ENCODE assay signal across 8 cellular contexts in the genomic region with DNA sequence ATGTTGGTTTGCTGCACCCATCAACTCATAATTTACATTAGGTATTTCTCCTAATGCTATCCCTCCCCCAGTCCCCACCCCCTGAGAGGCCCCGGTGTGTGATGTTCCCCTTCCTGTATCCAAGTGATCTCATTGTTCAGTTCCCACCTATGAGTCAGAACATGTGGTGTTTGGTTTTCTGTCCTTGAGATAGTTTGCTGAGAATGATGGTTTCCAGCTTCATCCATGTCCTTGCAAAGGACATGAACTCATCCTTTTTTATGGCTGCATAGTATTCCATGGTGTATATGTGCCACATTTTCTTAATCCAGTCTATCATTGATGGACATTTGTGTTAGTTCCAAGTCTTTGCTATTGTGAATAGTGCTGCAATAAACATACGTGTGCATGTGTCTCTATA. TPM values are rescaled to one million over a fixed set of nuclear protein-coding genes. Genes with fewer than 3 reads are reported as not detected.
DNase-seq lines count a peak whose midpoint lies in the region; ATAC-seq and TF ChIP-seq lines count a peak whose summit lies in the region.
"Not testable (repeated sequence)": the region's sequence is repeated elsewhere in the genome, so short reads cannot be mapped to it uniquely, and the experiment has no call there.

No MANE protein-coding gene starts in this region.

- dilution Hi-C loops in IMR-90 (cut with HindIII; ENCODE audit: low sequenced_read_pairs, unreplicated experiment), result not testable (repeated sequence)

- not testable (repeated sequence) for H3K14ac ChIP-seq in IMR-90 (replicated peaks; ENCODE audit: low read depth, low read length); mesenchymal stem cell (ENCODE audit: low read length in 2 of 2)

- not testable (repeated sequence) for H2BK15ac ChIP-seq in IMR-90 (ENCODE audit: low read depth, low read length); mesenchymal stem cell (ENCODE audit: low read depth, poor library complexity, severe bottlenecking)

- H3K36me3 ChIP-seq in CD8-positive, alpha-beta T cell (ENCODE audit: insufficient read depth, low read length); IMR-90 (ENCODE audit: control insufficient read depth, insufficient read depth, low read length); mesenchymal stem cell (ENCODE audit: control insufficient read depth in 1 of 2, insufficient read depth in 2 of 2, low read depth in 1 of 2, low read length in 2 of 2): not testable (repeated sequence)

- not testable (repeated sequence) for H4K8ac ChIP-seq in IMR-90 (ENCODE audit: low read depth in 2 of 2, low read length in 2 of 2); mesenchymal stem cell (ENCODE audit: low read length)

- not testable (repeated sequence) for H2AK5ac ChIP-seq in IMR-90 (ENCODE audit: low read depth, low read length); mesenchymal stem cell (ENCODE audit: low read length, severe bottlenecking)

- TF ChIP-seq RAD21 in IMR-90 (IDR thresholded peaks at IDR 0.05; ENCODE audit: low read length), result not testable (repeated sequence)

- peaks cover 95% of the 10 kb centered on the region for H3K4me1 Mint-ChIP-seq in CD8-positive, alpha-beta T cell (ENCODE audit: low read depth)
- peaks cover 87% of the 10 kb centered on the region for H3K4me1 Mint-ChIP-seq in T-helper 1 cell treated with Interleukin-12 subunit alpha and Interleukin-12 subunit beta and Interleukin-4 antibody, amounts not matched to agents 30 μg/mL and 1 μg/mL, for 36 hours (ENCODE audit: low read depth)
- peaks cover 97% of the 10 kb centered on the region for H3K4me1 Mint-ChIP-seq in activated CD4-positive, alpha-beta memory T cell treated with anti-CD3 and anti-CD28 coated beads, Interleukin-2, amount 10 ng/mL, durations not matched to agents 7 days and 5 days
- H3K4me1 Mint-ChIP-seq in activated naive CD4-positive, alpha-beta T cell treated with anti-CD3 and anti-CD28 coated beads, Interleukin-2, amount 50 U/mL, for 24 hours, result peaks cover 97% of the 10 kb centered on the region
- H3K4me1 Mint-ChIP-seq in central memory CD8-positive, alpha-beta T cell, result peaks cover 93% of the 10 kb centered on the region
- peaks cover 58% of the 10 kb centered on the region for H3K4me1 Mint-ChIP-seq in stimulated activated memory B cell treated with anti-CD40 and anti-IgM and Interleukin-4, amounts not matched to agents 10 μg/mL and 1 μg/mL and 100 μg/mL, for 72 hours

- not testable (repeated sequence) for H3K4me2 ChIP-seq in IMR-90 (ENCODE audit: low read depth, low read length); mesenchymal stem cell (ENCODE audit: low read length, poor library complexity, severe bottlenecking)

- H2BK120ac ChIP-seq in IMR-90 (ENCODE audit: low read depth, low read length); mesenchymal stem cell (ENCODE audit: low read depth, low read length): not testable (repeated sequence)

- H2AK9ac ChIP-seq in IMR-90 (replicated peaks; ENCODE audit: low read depth, low read length, poor library complexity), result not testable (repeated sequence)

- H4K91ac ChIP-seq in IMR-90 (ENCODE audit: insufficient read depth, low read depth, low read length); mesenchymal stem cell (ENCODE audit: low read length): not testable (repeated sequence)

- not testable (repeated sequence) for BruUV-seq in IMR-90 (replicated peaks; lab: Mats Ljungman, UMichigan)

- WGBS in IMR-90 (ENCODE audit: extremely low coverage in 2 of 2, insufficient read length in 1 of 2), 2 experiments, result no CpG with 5 or more reads among the region's 2 CpGs
- 45% methylated on average over 2 of the region's 2 CpGs for WGBS in mesenchymal stem cell

- not testable (repeated sequence) for H2BK20ac ChIP-seq in IMR-90 (ENCODE audit: low read depth, low read length)

- not testable (repeated sequence) for H3K27me3 ChIP-seq in CD8-positive, alpha-beta T cell (ENCODE audit: insufficient read depth, low read length); IMR-90 (ENCODE audit: control insufficient read depth, insufficient read depth, low read length); mesenchymal stem cell (ENCODE audit: control insufficient read depth in 1 of 2, insufficient read depth in 1 of 2, low read length in 2 of 2)

- not testable (repeated sequence) for H3K9me3 ChIP-seq in CD8-positive, alpha-beta T cell (ENCODE audit: low read length); IMR-90 (ENCODE audit: control insufficient read depth, insufficient read depth, low read length); mesenchymal stem cell (ENCODE audit: control insufficient read depth, low read length)

- not testable (repeated sequence) for H3K4me3 Mint-ChIP-seq in CD8-positive, alpha-beta T cell; stimulated activated memory B cell treated with anti-CD40 and anti-IgM and Interleukin-4, amounts not matched to agents 10 μg/mL and 1 μg/mL and 100 μg/mL, for 72 hours
- H3K4me3 Mint-ChIP-seq in T-helper 1 cell treated with Interleukin-12 subunit alpha and Interleukin-12 subunit beta and Interleukin-4 antibody, amounts not matched to agents 30 μg/mL and 1 μg/mL, for 36 hours, result peak overlapping the region; percentile 40
- peak overlapping the region; percentile 6 for H3K4me3 Mint-ChIP-seq in activated CD4-positive, alpha-beta memory T cell treated with anti-CD3 and anti-CD28 coated beads, Interleukin-2, amount 10 ng/mL, durations not matched to agents 7 days and 5 days
- peak overlapping the region; percentile 17 for H3K4me3 Mint-ChIP-seq in activated naive CD4-positive, alpha-beta T cell treated with anti-CD3 and anti-CD28 coated beads, Interleukin-2, amount 50 U/mL, for 24 hours
- peak overlapping the region; percentile 50 for H3K4me3 Mint-ChIP-seq in central memory CD8-positive, alpha-beta T cell

- not testable (repeated sequence) for H3K56ac ChIP-seq in IMR-90 (ENCODE audit: extremely low read depth, insufficient read depth, low read length)

- TF ChIP-seq CTCF in CD8-positive, alpha-beta T cell (IDR thresholded peaks at IDR 0.05); IMR-90 (conservative IDR thresholded peaks at IDR 0.05; ENCODE audit: low read depth, low read length): not testable (repeated sequence)

- not testable (repeated sequence) for H3K36me3 Mint-ChIP-seq in CD8-positive, alpha-beta T cell; activated naive CD4-positive, alpha-beta T cell treated with anti-CD3 and anti-CD28 coated beads, Interleukin-2, amount 50 U/mL, for 24 hours; stimulated activated memory B cell treated with anti-CD40 and anti-IgM and Interleukin-4, amounts not matched to agents 10 μg/mL and 1 μg/mL and 100 μg/mL, for 72 hours
- peaks cover 15% of the 10 kb centered on the region for H3K36me3 Mint-ChIP-seq in T-helper 1 cell treated with Interleukin-12 subunit alpha and Interleukin-12 subunit beta and Interleukin-4 antibody, amounts not matched to agents 30 μg/mL and 1 μg/mL, for 36 hours (ENCODE audit: low read depth)
- H3K36me3 Mint-ChIP-seq in activated CD4-positive, alpha-beta memory T cell treated with anti-CD3 and anti-CD28 coated beads, Interleukin-2, amount 10 ng/mL, durations not matched to agents 7 days and 5 days (ENCODE audit: low read depth), result peaks cover 44% of the 10 kb centered on the region
- H3K36me3 Mint-ChIP-seq in central memory CD8-positive, alpha-beta T cell (ENCODE audit: insufficient read depth), result peaks cover 15% of the 10 kb centered on the region

- peaks cover 22% of the 10 kb centered on the region for H3K9me1 ChIP-seq in IMR-90 (ENCODE audit: insufficient read depth, low read length)

- H3K9me3 Mint-ChIP-seq in CD8-positive, alpha-beta T cell; T-helper 1 cell treated with Interleukin-12 subunit alpha and Interleukin-12 subunit beta and Interleukin-4 antibody, amounts not matched to agents 30 μg/mL and 1 μg/mL, for 36 hours; activated CD4-positive, alpha-beta memory T cell treated with anti-CD3 and anti-CD28 coated beads, Interleukin-2, amount 10 ng/mL, durations not matched to agents 7 days and 5 days; activated naive CD4-positive, alpha-beta T cell treated with anti-CD3 and anti-CD28 coated beads, Interleukin-2, amount 50 U/mL, for 24 hours; central memory CD8-positive, alpha-beta T cell; stimulated activated memory B cell treated with anti-CD40 and anti-IgM and Interleukin-4, amounts not matched to agents 10 μg/mL and 1 μg/mL and 100 μg/mL, for 72 hours: not testable (repeated sequence)

- H3K4me1 ChIP-seq in CD8-positive, alpha-beta T cell (ENCODE audit: insufficient read depth, low read length), result peaks cover 70% of the 10 kb centered on the region
- peaks cover 13% of the 10 kb centered on the region for H3K4me1 ChIP-seq in IMR-90 (ENCODE audit: control insufficient read depth, insufficient read depth, low read length)
- H3K4me1 ChIP-seq in mesenchymal stem cell (ENCODE audit: control insufficient read depth, insufficient read depth, low read depth, low read length), result not testable (repeated sequence)

- CTCF ChIA-PET in CD8-positive, alpha-beta T cell (lab: Charles Lee); IMR-90 (lab: Yijun Ruan, JAX): not testable (repeated sequence)
- CTCF ChIA-PET in activated CD4-positive, alpha-beta memory T cell treated with anti-CD3 and anti-CD28 coated beads, Interleukin-2, amount 10 ng/mL, durations not matched to agents 7 days and 5 days (lab: Charles Lee), result interaction anchor here (0.8 kb wide), 1 partner anchor 10 kb away, joined by 3 read pairs; no protein-coding TSS in a partner anchor

- in situ Hi-C loops in IMR-90 (cut with MboI; ENCODE audit: low sequenced_read_pairs), result loop anchor here (5.0 kb wide), 1 partner anchor 58 kb away; no protein-coding TSS in a partner anchor

- not testable (repeated sequence) for H3K27me3 Mint-ChIP-seq in CD8-positive, alpha-beta T cell (ENCODE audit: low read depth); T-helper 1 cell treated with Interleukin-12 subunit alpha and Interleukin-12 subunit beta and Interleukin-4 antibody, amounts not matched to agents 30 μg/mL and 1 μg/mL, for 36 hours (ENCODE audit: low read depth); activated CD4-positive, alpha-beta memory T cell treated with anti-CD3 and anti-CD28 coated beads, Interleukin-2, amount 10 ng/mL, durations not matched to agents 7 days and 5 days; activated naive CD4-positive, alpha-beta T cell treated with anti-CD3 and anti-CD28 coated beads, Interleukin-2, amount 50 U/mL, for 24 hours; central memory CD8-positive, alpha-beta T cell; stimulated activated memory B cell treated with anti-CD40 and anti-IgM and Interleukin-4, amounts not matched to agents 10 μg/mL and 1 μg/mL and 100 μg/mL, for 72 hours

- H2AFZ ChIP-seq in IMR-90 (replicated peaks; ENCODE audit: low read length, poor library complexity); mesenchymal stem cell (ENCODE audit: low read depth, low read length): not testable (repeated sequence)

- DNase-seq in CD8-positive, alpha-beta T cell, result peak in 2 of 7 experiments; percentile 30 to 42
- DNase-seq in IMR-90 (peak; percentile 34), mesenchymal stem cell (peak; percentile 66)
- DNase-seq in activated CD4-positive, alpha-beta memory T cell treated with anti-CD3 and anti-CD28 coated beads, Interleukin-2, amount 10 ng/mL, durations not matched to agents 7 days and 5 days, result peak; percentile 47
- DNase-seq in central memory CD8-positive, alpha-beta T cell (ENCODE audit: low spot score in 2 of 2), result not testable (repeated sequence)

- H3K27ac ChIP-seq in CD8-positive, alpha-beta T cell (ENCODE audit: low read depth, low read length); IMR-90 (ENCODE audit: insufficient read depth, low read length); mesenchymal stem cell (ENCODE audit: low read length, poor library complexity, severe bottlenecking): not testable (repeated sequence)

- intact Hi-C loops in CD8-positive, alpha-beta T cell (cut with DNase I, micrococcal nuclease), result loop anchor here in 1 of 2 experiments (5.0 kb wide), 1 partner anchor 37 kb away; a partner anchor contains a TSS
- intact Hi-C loops in IMR-90 (cut with micrococcal nuclease), result not testable (repeated sequence)

- ATAC-seq in CD8-positive, alpha-beta T cell; IMR-90 (ENCODE audit: low read depth); central memory CD8-positive, alpha-beta T cell (replicated peaks; ENCODE audit: extremely low read depth, poor library complexity, severe bottlenecking); stimulated activated memory B cell treated with anti-CD40 and anti-IgM and Interleukin-4, amounts not matched to agents 10 μg/mL and 1 μg/mL and 100 μg/mL, for 72 hours: not testable (repeated sequence)

- POLR2A ChIA-PET in CD8-positive, alpha-beta T cell (lab: Charles Lee), result interaction anchor here (1.8 to 4.4 kb wide), 3 partner anchors 10 to 13 kb away, joined by 4 to 21 read pairs (median 5); no protein-coding TSS in a partner anchor
- POLR2A ChIA-PET in IMR-90 (lab: Charles Lee; ENCODE audit: unreplicated experiment), result not testable (repeated sequence)
- POLR2A ChIA-PET in activated CD4-positive, alpha-beta memory T cell treated with anti-CD3 and anti-CD28 coated beads, Interleukin-2, amount 10 ng/mL, durations not matched to agents 7 days and 5 days (lab: Charles Lee), result interaction anchor here (1.4 to 4.6 kb wide), 5 partner anchors 11 to 84 kb away, joined by 3 to 25 read pairs (median 8); a partner anchor contains a TSS

- not testable (repeated sequence) for H3K4ac ChIP-seq in IMR-90 (ENCODE audit: low read depth, low read length); mesenchymal stem cell (ENCODE audit: low read depth in 1 of 2, low read length in 2 of 2)

- H3K4me3 ChIP-seq in CD8-positive, alpha-beta T cell (ENCODE audit: low read depth, low read length); IMR-90 (ENCODE audit: insufficient read depth, low read depth, low read length); mesenchymal stem cell (ENCODE audit: insufficient read depth in 1 of 2, low read depth in 1 of 2, low read length in 2 of 2): not testable (repeated sequence)

- H3K27ac Mint-ChIP-seq in CD8-positive, alpha-beta T cell, result peak overlapping the region; percentile 86
- H3K27ac Mint-ChIP-seq in T-helper 1 cell treated with Interleukin-12 subunit alpha and Interleukin-12 subunit beta and Interleukin-4 antibody, amounts not matched to agents 30 μg/mL and 1 μg/mL, for 36 hours, result peak overlapping the region; percentile 70
- peak overlapping the region; percentile 87 for H3K27ac Mint-ChIP-seq in activated CD4-positive, alpha-beta memory T cell treated with anti-CD3 and anti-CD28 coated beads, Interleukin-2, amount 10 ng/mL, durations not matched to agents 7 days and 5 days
- peak overlapping the region; percentile 84 for H3K27ac Mint-ChIP-seq in activated naive CD4-positive, alpha-beta T cell treated with anti-CD3 and anti-CD28 coated beads, Interleukin-2, amount 50 U/mL, for 24 hours
- H3K27ac Mint-ChIP-seq in central memory CD8-positive, alpha-beta T cell (ENCODE audit: low read depth), result peak overlapping the region; percentile 92
- peak overlapping the region; percentile 84 for H3K27ac Mint-ChIP-seq in stimulated activated memory B cell treated with anti-CD40 and anti-IgM and Interleukin-4, amounts not matched to agents 10 μg/mL and 1 μg/mL and 100 μg/mL, for 72 hours

- H3K18ac ChIP-seq in IMR-90 (ENCODE audit: low read depth, low read length); mesenchymal stem cell (ENCODE audit: low read depth in 1 of 2, low read length in 2 of 2): not testable (repeated sequence)

- not testable (repeated sequence) for H2BK12ac ChIP-seq in mesenchymal stem cell (ENCODE audit: low read length in 2 of 2)

- H3K79me1 ChIP-seq in IMR-90 (ENCODE audit: low read depth in 1 of 2, low read length in 2 of 2), result peaks cover 22 to 54% of the 10 kb centered on the region in 2 experiments
- H3K79me1 ChIP-seq in mesenchymal stem cell (replicated peaks; ENCODE audit: low read length, poor library complexity, severe bottlenecking), result peaks cover 20% of the 10 kb centered on the region

- H3K9ac ChIP-seq in IMR-90 (ENCODE audit: low read depth, low read length); mesenchymal stem cell (ENCODE audit: low read length): not testable (repeated sequence)

- H2BK5ac ChIP-seq in IMR-90 (ENCODE audit: low read depth, low read length, poor library complexity, severe bottlenecking); mesenchymal stem cell (ENCODE audit: low read depth, low read length, poor library complexity, severe bottlenecking): not testable (repeated sequence)

- not testable (repeated sequence) for TF ChIP-seq POLR2A in IMR-90 (IDR thresholded peaks at IDR 0.05; ENCODE audit: low read depth, low read length)

- not testable (repeated sequence) for H3K23ac ChIP-seq in IMR-90 (ENCODE audit: low read depth, low read length); mesenchymal stem cell (ENCODE audit: low read length in 2 of 2)

- peaks cover 16% of the 10 kb centered on the region; the same call in 1 of the 2 replicates for H4K20me1 ChIP-seq in IMR-90 (ENCODE audit: insufficient read depth, low read length)

- not testable (repeated sequence) for H4K5ac ChIP-seq in IMR-90 (ENCODE audit: low read depth, low read length)

RNA-seq across cellular contexts. Expression of a gene that starts 9.0 kb away (rescaled TPM):
- total RNA-seq in CD8-positive, alpha-beta T cell, result 10 to 100 TPM; 14.9 to 16.9 TPM
- total RNA-seq in IMR-90 (2012; rRNA removed), result 4.8 and 8.6 TPM in 2 replicates
- polyA plus RNA-seq in IMR-90 (2012; rRNA removed), result 12.1 and 13.7 TPM in 2 replicates
- polyA plus RNA-seq in IMR-90 (2012; cell fraction: cytosol; rRNA removed), result 2.6 and 9.4 TPM in 2 replicates
- polyA plus RNA-seq in IMR-90 (2012; cell fraction: nucleus; rRNA removed; ENCODE audit: low replicate concordance), result 1.7 and 10.6 TPM in 2 replicates
- total RNA-seq in activated CD4-positive, alpha-beta memory T cell treated with anti-CD3 and anti-CD28 coated beads, Interleukin-2, amount 10 ng/mL, durations not matched to agents 7 days and 5 days, result 10 to 100 TPM; 99.0 to 99.9 TPM
- 22.8 TPM for polyA plus RNA-seq in mesenchymal stem cell (2013, experiment 1 of 2)
- 24.9 TPM for polyA plus RNA-seq in mesenchymal stem cell (2013, experiment 2 of 2)

RNA-seq across cellular contexts. Expression of a gene that starts 38.3 kb away (rescaled TPM):
- total RNA-seq in CD8-positive, alpha-beta T cell, result 1 to 10 TPM; 6.4 to 6.8 TPM
- total RNA-seq in IMR-90 (2012; rRNA removed), result 11.7 and 12.7 TPM in 2 replicates
- polyA plus RNA-seq in IMR-90 (2012; rRNA removed), result 11.7 and 12.1 TPM in 2 replicates
- polyA plus RNA-seq in IMR-90 (2012; cell fraction: cytosol; rRNA removed), result 16.6 and 26.3 TPM in 2 replicates
- 2.0 and 5.7 TPM in 2 replicates for polyA plus RNA-seq in IMR-90 (2012; cell fraction: nucleus; rRNA removed; ENCODE audit: low replicate concordance)
- total RNA-seq in activated CD4-positive, alpha-beta memory T cell treated with anti-CD3 and anti-CD28 coated beads, Interleukin-2, amount 10 ng/mL, durations not matched to agents 7 days and 5 days, result 10 to 100 TPM; 14.7 to 14.9 TPM
- polyA plus RNA-seq in mesenchymal stem cell (2013, experiment 1 of 2), result 17.7 TPM
- polyA plus RNA-seq in mesenchymal stem cell (2013, experiment 2 of 2), result 16.8 TPM

RNA-seq across cellular contexts. Expression of a gene that starts 38.4 kb away (rescaled TPM):
- total RNA-seq in CD8-positive, alpha-beta T cell, result 10 to 100 TPM; 17.8 to 19.2 TPM
- total RNA-seq in IMR-90 (2012; rRNA removed), result 11.8 and 17.5 TPM in 2 replicates
- 8.0 and 9.2 TPM in 2 replicates for polyA plus RNA-seq in IMR-90 (2012; rRNA removed)
- polyA plus RNA-seq in IMR-90 (2012; cell fraction: cytosol; rRNA removed), result 2.2 and 2.9 TPM in 2 replicates
- 2.9 and 29.2 TPM in 2 replicates for polyA plus RNA-seq in IMR-90 (2012; cell fraction: nucleus; rRNA removed; ENCODE audit: low replicate concordance)
- total RNA-seq in activated CD4-positive, alpha-beta memory T cell treated with anti-CD3 and anti-CD28 coated beads, Interleukin-2, amount 10 ng/mL, durations not matched to agents 7 days and 5 days, result 10 to 100 TPM; 28.9 to 29.3 TPM
- polyA plus RNA-seq in mesenchymal stem cell (2013, experiment 1 of 2), result 17.1 TPM
- 17.9 TPM for polyA plus RNA-seq in mesenchymal stem cell (2013, experiment 2 of 2)

Comparison
In these comparisons a context has a peak if more than half of its experiments do, and no peak if none do; other contexts are left out.
1. RNA of a gene that starts 9.0 kb away (total RNA-seq): 99.0 to 99.9 TPM in activated CD4-positive, alpha-beta memory T cell treated with anti-CD3 and anti-CD28 coated beads, Interleukin-2, amount 10 ng/mL, durations not matched to agents 7 days and 5 days; 14.9 to 16.9 TPM in CD8-positive, alpha-beta T cell and 4.8 to 8.6 TPM in IMR-90; every median in the first group is over 4 times any median in the second.
2. Peak in every context shown above with its lines, with median percentiles within 50 percentile points of each other: H3K27ac Mint-ChIP-seq.